8 cellular contexts compared by ENCODE assay signal in the genomic region with DNA sequence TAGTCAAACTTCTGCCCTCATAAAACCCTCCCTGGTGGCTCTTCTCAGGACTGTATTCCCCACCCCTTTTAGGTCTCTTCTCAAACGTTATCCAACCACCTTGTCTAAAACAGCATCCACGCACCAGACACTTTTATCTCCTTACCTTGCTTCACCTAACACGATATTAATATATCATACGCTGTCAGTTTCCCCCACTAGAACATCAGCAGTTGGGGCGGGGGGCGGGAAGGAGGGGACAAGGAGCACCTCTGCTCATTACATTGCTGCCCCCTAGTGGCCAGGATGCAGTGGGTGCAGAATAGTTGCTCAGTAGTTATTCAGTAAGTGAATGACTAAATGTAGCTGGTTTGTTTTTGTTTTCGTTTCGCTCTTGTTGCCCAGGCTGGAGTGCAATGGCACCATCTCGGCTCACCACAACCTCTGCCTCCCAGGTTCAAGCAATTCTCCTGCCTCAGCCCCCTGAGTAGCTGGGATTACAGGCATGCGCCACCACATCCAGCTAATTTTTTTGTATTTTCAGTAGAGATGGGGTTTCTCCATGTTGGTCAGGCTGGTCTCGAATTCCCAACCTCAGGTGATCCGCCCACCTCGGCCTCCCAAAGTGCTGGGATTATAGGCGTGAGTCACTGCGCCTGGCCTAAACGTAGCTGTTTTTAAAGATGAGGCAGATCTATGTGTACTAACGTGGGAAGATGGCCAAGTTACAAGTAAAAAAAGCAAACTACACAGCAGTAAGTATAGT. TPM values are rescaled to one million over a fixed set of nuclear protein-coding genes. Genes with fewer than 3 reads are reported as not detected.
DNase-seq lines count a peak whose midpoint lies in the region; FAIRE-seq and TF ChIP-seq lines count a peak whose summit lies in the region.
"Not testable (repeated sequence)": the region's sequence is repeated elsewhere in the genome, so short reads cannot be mapped to it uniquely, and the experiment has no call there.

No MANE protein-coding gene starts in this region.

- peak; percentile 91 for DNase-seq in H54 (ENCODE audit: insufficient read length, low spot score)
- peak; percentile 35 for DNase-seq in NCI-H2081 treated with DMSO at 0.1 percent for 48 hours (lab: John Stamatoyannopoulos, UW)
- peak; percentile 21 to 72 (median 54) for DNase-seq in T-helper 1 cell
- peak; percentile 60 for DNase-seq in activated gamma-delta T cell treated with anti-CD3 and anti-CD28 coated beads, Interleukin-2, amount 50 U/mL, for 16 hours (ENCODE audit: low read depth)
- DNase-seq in fibroblast of mammary gland (ENCODE audit: low read depth): peak; percentile 70
- DNase-seq in mucosa of gallbladder (ENCODE audit: low spot score): peak; percentile 42
- peak; percentile 35 for DNase-seq in stimulated activated CD8-positive, alpha-beta memory T cell treated with anti-CD3 and anti-CD28 coated beads, Interleukin-12 subunit alpha, Interleukin-12 subunit beta, amount 100 ng/mL, for 24 hours (ENCODE audit: extremely low read depth)

- peak; percentile 86 for TF ChIP-seq CTCF in C4-2B (conservative IDR thresholded peaks at IDR 0.05)
- peak; percentile 84 for TF ChIP-seq CTCF in fibroblast of mammary gland (conservative IDR thresholded peaks at IDR 0.05; ENCODE audit: control insufficient read depth, insufficient read depth, low read depth, low read length)

- H3K27ac ChIP-seq in C4-2B: not testable (repeated sequence)

- FAIRE-seq in H54 (lab: Jason Lieb, UNC): peak; percentile 64

- not testable (repeated sequence) for H3K4me3 ChIP-seq in fibroblast of mammary gland (ENCODE audit: control insufficient read depth, low read depth, low read length)

- not testable (repeated sequence) for TF ChIP-seq POLR2A in H54 (IDR thresholded peaks at IDR 0.05; ENCODE audit: low read depth, low read length)

RNA-seq across cellular contexts. Expression of a gene that starts 35.2 kb away (rescaled TPM):
- total RNA-seq in mucosa of gallbladder: 9.8 TPM

RNA-seq across cellular contexts. Expression of a gene that starts 40.8 kb away (rescaled TPM):
- 0.60 TPM for total RNA-seq in mucosa of gallbladder

RNA-seq across cellular contexts. Expression of a gene that starts 41.2 kb away (rescaled TPM):
- 17.1 TPM for total RNA-seq in mucosa of gallbladder

Comparison
In these comparisons a context has a peak if more than half of its experiments do, and no peak if none do; other contexts are left out.
1. DNase-seq: peak in every context shown above with its lines; median percentile 91 in H54; 70 in fibroblast of mammary gland; 60 in activated gamma-delta T cell treated with anti-CD3 and anti-CD28 coated beads, Interleukin-2, amount 50 U/mL, for 16 hours; 54 in T-helper 1 cell; 42 in mucosa of gallbladder; 35 in NCI-H2081 treated with DMSO at 0.1 percent for 48 hours; 35 in stimulated activated CD8-positive, alpha-beta memory T cell treated with anti-CD3 and anti-CD28 coated beads, Interleukin-12 subunit alpha, Interleukin-12 subunit beta, amount 100 ng/mL, for 24 hours.